8 cellular contexts compared by ENCODE assay signal in the genomic region with DNA sequence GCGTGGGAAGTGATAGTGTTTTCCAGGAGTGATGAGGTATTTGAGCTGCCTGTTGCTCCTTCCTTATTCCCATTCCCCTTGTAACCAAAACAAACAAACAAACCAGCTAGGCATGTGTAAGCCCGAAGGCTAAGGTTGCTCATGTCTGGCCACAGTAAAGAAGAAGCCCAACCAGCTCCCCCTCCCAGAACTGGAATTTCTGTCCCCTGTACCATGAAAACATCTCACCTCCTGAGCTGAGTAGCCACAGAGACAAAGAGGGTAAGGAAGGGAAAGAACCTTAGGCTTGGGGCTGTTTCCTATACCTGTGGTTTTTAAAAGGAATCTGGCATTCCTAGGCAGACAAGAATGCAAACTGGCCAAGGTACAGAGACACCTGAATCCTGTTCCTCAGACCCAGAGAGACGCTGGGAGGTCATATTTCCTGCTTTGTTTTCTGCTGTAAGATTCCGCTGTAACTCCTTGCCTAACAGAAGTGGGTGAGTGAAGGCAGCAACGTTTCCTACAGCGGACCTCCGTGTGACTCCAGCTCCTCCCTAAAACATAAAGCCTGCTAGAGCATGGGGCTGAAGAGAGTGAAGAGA. TPM values are rescaled to one million over a fixed set of nuclear protein-coding genes. Genes with fewer than 3 reads are reported as not detected.
A peak's percentile ranks its signal among the peaks of the same experiment; 100 is the strongest.
DNase-seq lines count a peak whose midpoint lies in the region; ATAC-seq, FAIRE-seq and TF ChIP-seq lines count a peak whose summit lies in the region.

No MANE protein-coding gene starts in this region.

- H3K27ac ChIP-seq in OCI-LY3 (ENCODE audit: low read length): no peak overlapping the region

- ATAC-seq in Right ventricle myocardium superior (ENCODE audit: poor library complexity): peak; percentile 38
- ATAC-seq in stimulated activated naive B cell treated with anti-CD40 and anti-IgM and Interleukin-4, amounts not matched to agents 10 μg/mL and 1 μg/mL and 100 μg/mL, for 72 hours (replicated peaks): no peak

- H3K36me3 ChIP-seq in OCI-LY3 (replicated peaks; ENCODE audit: low read depth, low read length): no peaks in the 10 kb centered on the region

- DNase-seq in DMS53 (lab: John Stamatoyannopoulos, UW): peak; percentile 92
- no peak for DNase-seq in Right ventricle myocardium superior
- no peak for DNase-seq in progenitor cell of endocrine pancreas (ENCODE audit: low spot score, unreplicated experiment)
- DNase-seq in H54 (ENCODE audit: insufficient read length, low spot score): no peak
- DNase-seq in hepatic stellate cell (ENCODE audit: low spot score): no peak
- DNase-seq in stimulated activated naive B cell treated with anti-CD40 and anti-IgM and Interleukin-4, amounts not matched to agents 10 μg/mL and 1 μg/mL and 100 μg/mL, for 72 hours: no peak
- no peak for DNase-seq in SIG-M5 treated with dmso at 0.1 percent for 504 hours (lab: John Stamatoyannopoulos, UW; ENCODE audit: unreplicated experiment)

- intact Hi-C loops in Right ventricle myocardium superior (cut with DNase I): loop anchor here (5.0 to 10.0 kb wide), 2 partner anchors 492 to 564 kb away; a partner anchor contains a TSS

- peak overlapping the region; percentile 91 for H3K27ac Mint-ChIP-seq in progenitor cell of endocrine pancreas
- H3K27ac Mint-ChIP-seq in stimulated activated naive B cell treated with anti-CD40 and anti-IgM and Interleukin-4, amounts not matched to agents 10 μg/mL and 1 μg/mL and 100 μg/mL, for 72 hours: no peak overlapping the region

- H4K20me1 ChIP-seq in OCI-LY3 (ENCODE audit: insufficient read depth, low read length): no peaks in the 10 kb centered on the region

- TF ChIP-seq POLR2A in H54 (IDR thresholded peaks at IDR 0.05; ENCODE audit: low read depth, low read length): no peak

- no peaks in the 10 kb centered on the region for H3K79me2 ChIP-seq in OCI-LY3 (ENCODE audit: low read length)

- H3K9ac ChIP-seq in OCI-LY3 (ENCODE audit: low read length): peak overlapping the region; percentile 20; the same call in 1 of the 2 replicates

- no peak overlapping the region for H3K4me3 Mint-ChIP-seq in progenitor cell of endocrine pancreas (ENCODE audit: low read depth)
- H3K4me3 Mint-ChIP-seq in stimulated activated naive B cell treated with anti-CD40 and anti-IgM and Interleukin-4, amounts not matched to agents 10 μg/mL and 1 μg/mL and 100 μg/mL, for 72 hours: peak overlapping the region in 1 of 2 donors; percentile 19

- no peaks in the 10 kb centered on the region for H3K36me3 Mint-ChIP-seq in progenitor cell of endocrine pancreas (ENCODE audit: insufficient read depth)
- H3K36me3 Mint-ChIP-seq in stimulated activated naive B cell treated with anti-CD40 and anti-IgM and Interleukin-4, amounts not matched to agents 10 μg/mL and 1 μg/mL and 100 μg/mL, for 72 hours: no peaks in the 10 kb centered on the region

- peak overlapping the region; percentile 87 for H3K4me2 ChIP-seq in OCI-LY3 (ENCODE audit: low read length)

- peaks cover 35% of the 10 kb centered on the region for H3K4me1 Mint-ChIP-seq in progenitor cell of endocrine pancreas (ENCODE audit: low read depth)
- peaks cover 13 to 31% of the 10 kb centered on the region in 2 donors for H3K4me1 Mint-ChIP-seq in stimulated activated naive B cell treated with anti-CD40 and anti-IgM and Interleukin-4, amounts not matched to agents 10 μg/mL and 1 μg/mL and 100 μg/mL, for 72 hours

- H3K27me3 ChIP-seq in OCI-LY3 (ENCODE audit: low read depth, low read length): peaks cover 55% of the 10 kb centered on the region

- H3K9me3 Mint-ChIP-seq in progenitor cell of endocrine pancreas (ENCODE audit: low read depth): no peaks in the 10 kb centered on the region
- H3K9me3 Mint-ChIP-seq in stimulated activated naive B cell treated with anti-CD40 and anti-IgM and Interleukin-4, amounts not matched to agents 10 μg/mL and 1 μg/mL and 100 μg/mL, for 72 hours: no peaks in the 10 kb centered on the region

- no peaks in the 10 kb centered on the region for H3K9me3 ChIP-seq in OCI-LY3 (ENCODE audit: insufficient read depth, low read length)

- peaks cover 42% of the 10 kb centered on the region for H3K4me1 ChIP-seq in OCI-LY3 (ENCODE audit: low read length)

- peaks cover 6% of the 10 kb centered on the region for H3K27me3 Mint-ChIP-seq in progenitor cell of endocrine pancreas
- H3K27me3 Mint-ChIP-seq in stimulated activated naive B cell treated with anti-CD40 and anti-IgM and Interleukin-4, amounts not matched to agents 10 μg/mL and 1 μg/mL and 100 μg/mL, for 72 hours: peaks cover 34 to 44% of the 10 kb centered on the region in 2 donors

- FAIRE-seq in H54 (lab: Jason Lieb, UNC): no peak

- H2AFZ ChIP-seq in OCI-LY3 (ENCODE audit: low read depth, low read length): peak overlapping the region; percentile 39; the same call in 1 of the 2 replicates

- peak overlapping the region; percentile 72 for H3K4me3 ChIP-seq in OCI-LY3 (ENCODE audit: low read length)

- TF ChIP-seq CTCF in OCI-LY3 (IDR thresholded peaks at IDR 0.05; ENCODE audit: low read depth, low read length): no peak
- no peak for TF ChIP-seq CTCF in progenitor cell of endocrine pancreas (IDR thresholded peaks at IDR 0.05; ENCODE audit: unreplicated experiment)

RNA-seq across cellular contexts. Expression of a gene that starts 41.7 kb away (rescaled TPM):
- total RNA-seq in Right ventricle myocardium superior (103 TPM), progenitor cell of endocrine pancreas (127 and 130 TPM in 2 replicates)
